In the genomic region with DNA sequence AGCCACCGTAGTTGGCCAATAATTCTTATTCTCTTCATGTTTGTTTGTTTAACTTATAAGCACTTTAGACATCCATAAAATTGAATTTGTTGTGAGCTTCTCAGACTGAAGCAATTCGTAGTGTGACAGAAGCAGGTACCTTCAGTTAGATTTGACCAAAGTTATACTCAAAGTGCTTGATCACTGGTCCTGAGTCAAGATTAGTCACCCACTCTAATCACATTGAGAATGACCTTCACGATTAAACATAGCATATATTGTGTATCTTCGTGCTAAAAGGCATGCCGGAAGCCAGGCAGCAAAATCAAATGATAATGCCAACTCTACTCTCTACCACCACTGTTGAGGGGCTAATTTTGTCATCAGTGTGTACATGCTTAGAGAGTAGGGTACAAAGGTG, we compare ENCODE assay signal across 20 cellular contexts.
DNase-seq lines count a peak whose midpoint lies in the region; ATAC-seq and TF ChIP-seq lines count a peak whose summit lies in the region.
"Had no signal": no experiment of that assay in that cellular context is flagged by ENCODE, and none has a peak within 500 bp of the region (broad histone marks: within the 10 kb centered on the region; RNA-seq: fewer than 3 reads in every experiment).

No MANE protein-coding gene starts in this region.

- H3K4me3 ChIP-seq in breast epithelium = no peak overlapping the region
- no peak overlapping the region for H3K4me3 ChIP-seq in epithelial cell of esophagus (ENCODE audit: low read length)
- H3K4me3 ChIP-seq: BLaER1 treated with 17β-estradiol and CSF1 and Interleukin-3, amounts not matched to agents 10 nM and 100 nM; MG63 had no signal

- no peaks in the 10 kb centered on the region for H3K9me3 ChIP-seq in breast epithelium
- H3K9me3 ChIP-seq: BLaER1 treated with 17β-estradiol and CSF1 and Interleukin-3, amounts not matched to agents 10 nM and 100 nM; MG63 had no signal

- H3K27ac Mint-ChIP-seq in MCF 10A (ENCODE audit: low read depth, unreplicated experiment) = no peak overlapping the region
- H3K27ac Mint-ChIP-seq: CD4-positive, alpha-beta memory T cell had no signal

- in situ Hi-C loops in SK-MEL-5 (cut with HindIII; ENCODE audit: low pct_unique_long_range_greater_than_20kb, low sequenced_read_pairs) = no loop called here

- H3K4me1 Mint-ChIP-seq in MCF 10A (ENCODE audit: insufficient read depth, unreplicated experiment) = peaks cover 12% of the 10 kb centered on the region
- H3K4me1 Mint-ChIP-seq: CD4-positive, alpha-beta memory T cell had no signal

- no peak for TF ChIP-seq POLR2A in breast epithelium (IDR thresholded peaks at IDR 0.05)

- no TSS peak for BruUV-seq in MCF 10A (replicated peaks; lab: Mats Ljungman, UMichigan)

- no peaks in the 10 kb centered on the region for H3K36me3 ChIP-seq in breast epithelium
- H3K36me3 ChIP-seq: BLaER1 treated with 17β-estradiol and CSF1 and Interleukin-3, amounts not matched to agents 10 nM and 100 nM; MG63 had no signal

- intact Hi-C loops in MCF 10A (cut with micrococcal nuclease) (no loop called here), breast epithelium (cut with DNase I; ENCODE audit: low total_unique reads) (loop anchor here (5.0 kb wide), 1 partner anchor 809 kb away; no protein-coding TSS in a partner anchor)

- no peak overlapping the region for H3K4me3 Mint-ChIP-seq in MCF 10A (ENCODE audit: unreplicated experiment)
- H3K4me3 Mint-ChIP-seq: CD4-positive, alpha-beta memory T cell had no signal

- no peak overlapping the region for H3K27ac ChIP-seq in breast epithelium
- H3K27ac ChIP-seq: 22Rv1; BLaER1 treated with 17β-estradiol and CSF1 and Interleukin-3, amounts not matched to agents 10 nM and 100 nM had no signal

- H3K9me3 Mint-ChIP-seq in MCF 10A (ENCODE audit: unreplicated experiment) = no peaks in the 10 kb centered on the region

- no peaks in the 10 kb centered on the region for H3K27me3 ChIP-seq in breast epithelium
- H3K27me3 ChIP-seq: BLaER1 treated with 17β-estradiol and CSF1 and Interleukin-3, amounts not matched to agents 10 nM and 100 nM; MG63 had no signal

- ATAC-seq in GM21528 (IDR thresholded peaks at IDR 0.05; ENCODE audit: low FRiP score, unreplicated experiment) = no peak

- H3K36me3 Mint-ChIP-seq in MCF 10A (ENCODE audit: insufficient read depth, unreplicated experiment) = peaks cover 4% of the 10 kb centered on the region
- H3K36me3 Mint-ChIP-seq: CD4-positive, alpha-beta memory T cell had no signal

- CTCF ChIA-PET in MCF 10A (lab: Yijun Ruan, JAX) = no interaction called here

- POLR2A ChIA-PET in MCF 10A (lab: Yijun Ruan, JAX) = no interaction called here

- DNase-seq in MCF 10A (ENCODE audit: unreplicated experiment) (peak; percentile 38), breast epithelium (ENCODE audit: low spot score in 2 of 2) (no peak), SK-MEL-5 (ENCODE audit: low read depth, low spot score) (peak; percentile 11), epithelial cell of esophagus (ENCODE audit: low read depth) (peak; percentile 16), DMS114 treated with DMSO at 0.1 percent for 48 hours (lab: John Stamatoyannopoulos, UW; ENCODE audit: unreplicated experiment) (no peak), iPS-NIHi7 (ENCODE audit: extremely low spot score) (no peak), T-helper 9 cell (no peak)
- DNase-seq: Calu3; CD4-positive, alpha-beta memory T cell; DMS79; Karpas-422; MG63; NCI-H1417; NCI-H1694 treated with DMSO at 0.1 percent for 48 hours; NCI-H446; NCI-H526 treated with DMSO at 0.1 percent for 48 hours; Right ventricle myocardium superior had no signal

- TF ChIP-seq CTCF in MCF 10A (IDR thresholded peaks at IDR 0.05; ENCODE audit: unreplicated experiment) = no peak
- no peak for TF ChIP-seq CTCF in breast epithelium (IDR thresholded peaks at IDR 0.05)
- TF ChIP-seq CTCF in epithelial cell of esophagus (IDR thresholded peaks at IDR 0.05; ENCODE audit: insufficient read depth, low read depth, low read length, missing control alignments) = no peak

- no peaks in the 10 kb centered on the region for H3K4me1 ChIP-seq in breast epithelium
- H3K4me1 ChIP-seq: BLaER1 treated with 17β-estradiol and CSF1 and Interleukin-3, amounts not matched to agents 10 nM and 100 nM had no signal

- no peaks in the 10 kb centered on the region for H3K27me3 Mint-ChIP-seq in MCF 10A (ENCODE audit: insufficient read depth, unreplicated experiment)
- H3K27me3 Mint-ChIP-seq: CD4-positive, alpha-beta memory T cell had no signal

Comparison
In these comparisons a context has a peak if more than half of its experiments do, and no peak if none do; other contexts are left out.
1. DNase-seq: peak in MCF 10A (single experiment), SK-MEL-5 (single experiment) and epithelial cell of esophagus (single experiment); none in breast epithelium (0 of 2), DMS114 treated with DMSO at 0.1 percent for 48 hours (single experiment), iPS-NIHi7 (single experiment) and T-helper 9 cell (single experiment).